ENCODE assay signal across 19 cellular contexts in genomic region chr15:98787190-98787589, GRCh38.
DNase-seq lines count a peak whose midpoint lies in the region; ATAC-seq and TF ChIP-seq lines count a peak whose summit lies in the region.
"Had no signal": no experiment of that assay in that cellular context is flagged by ENCODE, and none has a peak within 500 bp of the region (broad histone marks: within the 10 kb centered on the region; RNA-seq: fewer than 3 reads in every experiment).

No MANE protein-coding gene starts in this region.

- TF ChIP-seq CTCF in KMS-11 (conservative IDR thresholded peaks at IDR 0.05; ENCODE audit: low read depth, low read length) (no peak), epithelial cell of proximal tubule (conservative IDR thresholded peaks at IDR 0.05; ENCODE audit: low read depth, low read length) (no peak), prostate gland (IDR thresholded peaks at IDR 0.05) (no peak)

- H3K27ac Mint-ChIP-seq in activated T-cell treated with anti-CD3 and anti-CD28 coated beads, Interleukin-2, amount 50 U/mL, for 72 hours, result no peak overlapping the region
- H3K27ac Mint-ChIP-seq: T-helper 17 cell had no signal

- H3K27me3 Mint-ChIP-seq in activated T-cell treated with anti-CD3 and anti-CD28 coated beads, Interleukin-2, amount 50 U/mL, for 72 hours (ENCODE audit: low read depth), result no peaks in the 10 kb centered on the region

- H3K27ac ChIP-seq in KMS-11 (no peak overlapping the region), prostate gland (peak overlapping the region; percentile 83 to 87)
- H3K27ac ChIP-seq: right lobe of liver, uterus had no signal

- WGBS in prostate gland, result 92% methylated on average over 2 of the region's 2 CpGs

- peaks cover 65% of the 10 kb centered on the region for H3K79me2 ChIP-seq in KMS-11 (ENCODE audit: insufficient read depth, low read depth)

- no peaks in the 10 kb centered on the region for H3K27me3 ChIP-seq in KMS-11 (ENCODE audit: insufficient read depth, low read depth)
- no peaks in the 10 kb centered on the region for H3K27me3 ChIP-seq in prostate gland (replicated peaks; ENCODE audit: insufficient read depth)
- no peaks in the 10 kb centered on the region for H3K27me3 ChIP-seq in MG63
- H3K27me3 ChIP-seq: uterus had no signal

- DNase-seq in activated T-cell treated with anti-CD3 and anti-CD28 coated beads, Interleukin-2, amount 50 U/mL, for 72 hours, result no peak
- no peak for DNase-seq in activated T-cell treated with anti-CD3 and anti-CD28 coated beads, Interleukin-2, amount 50 U/mL, for 1 hour
- DNase-seq in epithelial cell of proximal tubule (ENCODE audit: low read depth) (no peak), prostate gland (ENCODE audit: low spot score) (no peak), MG63 (no peak)
- DNase-seq: activated CD4-positive, CD25-positive, alpha-beta regulatory T cell treated with anti-CD3 and anti-CD28 coated beads, Interleukin-2, amount 50 U/mL, for 72 hours; activated naive CD4-positive, alpha-beta T cell treated with Interleukin-2 at 50 U/mL for 16 hours; dermis blood vessel endothelial cell; erythroblast; IMR-90; NCI-H2029 treated with DMSO at 0.1 percent for 48 hours; NCI-H510A treated with DMSO at 0.1 percent for 48 hours; right lobe of liver; SIG-M5; T-helper 17 cell; uterus had no signal

- H2AFZ ChIP-seq in KMS-11 (ENCODE audit: low read depth), result no peak overlapping the region

- H3K4me2 ChIP-seq in KMS-11, result peak overlapping the region; percentile 77; the same call in 1 of the 2 replicates

- H3K4me1 ChIP-seq in KMS-11 (ENCODE audit: low read depth, poor library complexity, severe bottlenecking) (peaks cover 55% of the 10 kb centered on the region), prostate gland (replicated peaks) (peaks cover 35% of the 10 kb centered on the region)
- H3K4me1 ChIP-seq: right lobe of liver had no signal

- no peaks in the 10 kb centered on the region for H4K20me1 ChIP-seq in KMS-11 (ENCODE audit: insufficient read depth)

- intact Hi-C loops in prostate gland (cut with DNase I), result loop anchor here (10.0 kb wide), 1 partner anchor 262 kb away; no protein-coding TSS in a partner anchor

- ATAC-seq in activated T-cell treated with anti-CD3 and anti-CD28 coated beads, Interleukin-2, amount 50 U/mL, for 72 hours (replicated peaks in 1 of 2), result peak in 1 of 2 donors; percentile 42
- no peak for ATAC-seq in GM19397 (IDR thresholded peaks at IDR 0.05; ENCODE audit: unreplicated experiment)
- no peak for ATAC-seq in GM18519 (IDR thresholded peaks at IDR 0.05; ENCODE audit: low FRiP score, unreplicated experiment)
- ATAC-seq: T-helper 17 cell had no signal

- no peaks in the 10 kb centered on the region for H3K36me3 Mint-ChIP-seq in activated T-cell treated with anti-CD3 and anti-CD28 coated beads, Interleukin-2, amount 50 U/mL, for 72 hours (ENCODE audit: insufficient read depth in 2 of 2)

- peak overlapping the region; percentile 14 to 36 for H3K4me3 Mint-ChIP-seq in activated T-cell treated with anti-CD3 and anti-CD28 coated beads, Interleukin-2, amount 50 U/mL, for 72 hours
- H3K4me3 Mint-ChIP-seq: T-helper 17 cell had no signal

- H3K9ac ChIP-seq in KMS-11, result no peak overlapping the region

- H3K36me3 ChIP-seq in KMS-11 (ENCODE audit: insufficient read depth), result no peaks in the 10 kb centered on the region
- no peaks in the 10 kb centered on the region for H3K36me3 ChIP-seq in prostate gland
- H3K36me3 ChIP-seq in MG63, result no peaks in the 10 kb centered on the region
- H3K36me3 ChIP-seq: right lobe of liver, uterus had no signal

- peaks cover 68% of the 10 kb centered on the region for H3K4me1 Mint-ChIP-seq in activated T-cell treated with anti-CD3 and anti-CD28 coated beads, Interleukin-2, amount 50 U/mL, for 72 hours (ENCODE audit: low read depth)

- H3K9me3 ChIP-seq in prostate gland (no peaks in the 10 kb centered on the region), MG63 (no peaks in the 10 kb centered on the region)
- H3K9me3 ChIP-seq: right lobe of liver, uterus had no signal

- H3K9me3 Mint-ChIP-seq in activated T-cell treated with anti-CD3 and anti-CD28 coated beads, Interleukin-2, amount 50 U/mL, for 72 hours, result no peaks in the 10 kb centered on the region

- TF ChIP-seq POLR2A in prostate gland (IDR thresholded peaks at IDR 0.05), result no peak

- no peak overlapping the region for H3K4me3 ChIP-seq in KMS-11 (IDR thresholded peaks at IDR 0.05; ENCODE audit: insufficient read depth, low read depth, low read length)
- peak overlapping the region; percentile 19 for H3K4me3 ChIP-seq in epithelial cell of proximal tubule (ENCODE audit: low read depth, low read length)
- H3K4me3 ChIP-seq in prostate gland, result no peak overlapping the region
- H3K4me3 ChIP-seq in MG63, result no peak overlapping the region
- H3K4me3 ChIP-seq: right lobe of liver, uterus had no signal
